ENCODE assay signal across 1 cellular context in the genomic region with DNA sequence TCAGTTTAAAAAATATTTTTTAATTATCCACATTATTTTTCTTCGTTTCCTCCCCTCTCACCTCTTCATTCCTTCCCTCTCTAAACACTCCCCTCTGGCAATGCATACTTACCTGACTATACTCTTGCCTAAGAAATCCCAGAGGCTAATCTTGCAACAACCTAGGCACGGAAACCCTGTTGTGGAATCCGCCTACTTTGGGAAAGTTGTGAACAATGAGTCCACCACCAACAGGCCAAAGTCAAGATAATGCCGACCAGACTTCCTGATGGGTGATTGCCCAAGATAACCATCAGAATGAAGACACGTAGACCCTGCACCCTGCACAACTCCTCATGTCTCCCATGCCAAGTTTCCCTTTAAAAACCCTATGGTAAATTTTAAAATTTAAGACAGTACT.
TF ChIP-seq lines count a peak whose summit lies in the region.

No MANE protein-coding gene starts in this region.

TF ChIP-seq in HCT116, 20 proteins besides CTCF, POLR2A, EP300 and RAD21 (continued from another document):
- TF ChIP-seq REST (IDR thresholded peaks at IDR 0.05; ENCODE audit: low read depth) (no peak), EGR1 (IDR thresholded peaks at IDR 0.05; ENCODE audit: low read depth) (no peak), ZNF274 (IDR thresholded peaks at IDR 0.05; ENCODE audit: low read depth, low read length) (no peak)
